ENCODE assay signal across 2 cellular contexts in the genomic region with DNA sequence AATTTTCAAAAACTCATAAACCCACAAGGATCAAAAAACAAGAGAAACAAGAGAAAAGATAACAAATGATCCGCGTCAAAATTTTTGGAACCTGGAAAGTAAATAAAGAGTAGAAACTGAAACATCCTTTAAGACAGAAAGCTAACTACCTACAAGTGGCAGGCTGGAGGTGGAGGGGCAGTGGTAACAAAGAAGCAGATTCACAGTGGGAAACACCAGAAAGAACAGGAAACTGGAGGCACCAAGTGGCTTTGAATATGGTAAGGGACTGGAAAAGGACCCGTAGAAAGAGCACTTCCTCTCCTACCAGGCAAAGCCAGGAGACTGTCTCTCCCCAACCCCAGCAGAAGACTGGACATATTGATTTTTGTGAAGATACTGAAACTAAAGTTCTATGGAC.
TF ChIP-seq lines count a peak whose summit lies in the region.

No MANE protein-coding gene starts in this region.

TF ChIP-seq in IMR-90, 13 proteins besides CTCF, POLR2A, EP300 and RAD21:
- TF ChIP-seq CHD1 (IDR thresholded peaks at IDR 0.05; ENCODE audit: low read depth, low read length) (no peak), MAFK (IDR thresholded peaks at IDR 0.05; ENCODE audit: low read depth, low read length) (no peak)

TF ChIP-seq in WTC11, 78 proteins besides CTCF, POLR2A, EP300 and RAD21:
- TF ChIP-seq, protein P1, sequence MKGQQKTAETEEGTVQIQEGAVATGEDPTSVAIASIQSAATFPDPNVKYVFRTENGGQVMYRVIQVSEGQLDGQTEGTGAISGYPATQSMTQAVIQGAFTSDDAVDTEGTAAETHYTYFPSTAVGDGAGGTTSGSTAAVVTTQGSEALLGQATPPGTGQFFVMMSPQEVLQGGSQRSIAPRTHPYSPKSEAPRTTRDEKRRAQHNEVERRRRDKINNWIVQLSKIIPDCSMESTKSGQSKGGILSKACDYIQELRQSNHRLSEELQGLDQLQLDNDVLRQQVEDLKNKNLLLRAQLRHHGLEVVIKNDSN (CRISPR knock-in tag; IDR thresholded peaks at IDR 0.05), result no peak
- TF ChIP-seq FOXP1 (CRISPR knock-in tag; IDR thresholded peaks at IDR 0.05; ENCODE audit: borderline replicate concordance), result no peak
- TF ChIP-seq NR2C2 (CRISPR knock-in tag; IDR thresholded peaks at IDR 0.05), result no peak
- TF ChIP-seq, protein P2, sequence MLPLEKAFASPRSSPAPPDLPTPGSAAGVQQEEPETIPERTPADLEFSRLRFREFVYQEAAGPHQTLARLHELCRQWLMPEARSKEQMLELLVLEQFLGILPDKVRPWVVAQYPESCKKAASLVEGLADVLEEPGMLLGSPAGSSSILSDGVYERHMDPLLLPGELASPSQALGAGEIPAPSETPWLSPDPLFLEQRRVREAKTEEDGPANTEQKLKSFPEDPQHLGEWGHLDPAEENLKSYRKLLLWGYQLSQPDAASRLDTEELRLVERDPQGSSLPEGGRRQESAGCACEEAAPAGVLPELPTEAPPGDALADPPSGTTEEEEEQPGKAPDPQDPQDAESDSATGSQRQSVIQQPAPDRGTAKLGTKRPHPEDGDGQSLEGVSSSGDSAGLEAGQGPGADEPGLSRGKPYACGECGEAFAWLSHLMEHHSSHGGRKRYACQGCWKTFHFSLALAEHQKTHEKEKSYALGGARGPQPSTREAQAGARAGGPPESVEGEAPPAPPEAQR (CRISPR knock-in tag; IDR thresholded peaks at IDR 0.05), result no peak
- TF ChIP-seq PRRX2 (CRISPR knock-in tag; IDR thresholded peaks at IDR 0.05), result no peak
- no peak for TF ChIP-seq ZNF219 (CRISPR knock-in tag; IDR thresholded peaks at IDR 0.05; ENCODE audit: borderline replicate concordance)
- no peak for TF ChIP-seq RELA (CRISPR knock-in tag; IDR thresholded peaks at IDR 0.05; ENCODE audit: borderline replicate concordance)
- TF ChIP-seq, protein P3, sequence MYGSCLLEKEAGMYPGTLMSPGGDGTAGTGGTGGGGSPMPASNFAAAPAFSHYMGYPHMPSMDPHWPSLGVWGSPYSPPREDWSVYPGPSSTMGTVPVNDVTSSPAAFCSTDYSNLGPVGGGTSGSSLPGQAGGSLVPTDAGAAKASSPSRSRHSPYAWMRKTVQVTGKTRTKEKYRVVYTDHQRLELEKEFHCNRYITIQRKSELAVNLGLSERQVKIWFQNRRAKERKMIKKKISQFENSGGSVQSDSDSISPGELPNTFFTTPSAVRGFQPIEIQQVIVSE (CRISPR knock-in tag; IDR thresholded peaks at IDR 0.05; ENCODE audit: borderline replicate concordance), result no peak
- TF ChIP-seq, protein P4, sequence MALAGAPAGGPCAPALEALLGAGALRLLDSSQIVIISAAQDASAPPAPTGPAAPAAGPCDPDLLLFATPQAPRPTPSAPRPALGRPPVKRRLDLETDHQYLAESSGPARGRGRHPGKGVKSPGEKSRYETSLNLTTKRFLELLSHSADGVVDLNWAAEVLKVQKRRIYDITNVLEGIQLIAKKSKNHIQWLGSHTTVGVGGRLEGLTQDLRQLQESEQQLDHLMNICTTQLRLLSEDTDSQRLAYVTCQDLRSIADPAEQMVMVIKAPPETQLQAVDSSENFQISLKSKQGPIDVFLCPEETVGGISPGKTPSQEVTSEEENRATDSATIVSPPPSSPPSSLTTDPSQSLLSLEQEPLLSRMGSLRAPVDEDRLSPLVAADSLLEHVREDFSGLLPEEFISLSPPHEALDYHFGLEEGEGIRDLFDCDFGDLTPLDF (CRISPR knock-in tag; IDR thresholded peaks at IDR 0.05), result no peak
- no peak for TF ChIP-seq ZNF232 (CRISPR knock-in tag; IDR thresholded peaks at IDR 0.05)
- no peak for TF ChIP-seq MXD4 (CRISPR knock-in tag; IDR thresholded peaks at IDR 0.05; ENCODE audit: borderline replicate concordance)
- TF ChIP-seq CREB1 (CRISPR knock-in tag; IDR thresholded peaks at IDR 0.05), result no peak
- TF ChIP-seq ATF1 (CRISPR knock-in tag; IDR thresholded peaks at IDR 0.05), result no peak
